In genomic region chr11:9754041-9754471, GRCh38 we compare ENCODE assay signal across 12 cellular contexts.
DNase-seq lines count a peak whose midpoint lies in the region; FAIRE-seq and TF ChIP-seq lines count a peak whose summit lies in the region.
"Had no signal": no experiment of that assay in that cellular context is flagged by ENCODE, and none has a peak within 500 bp of the region (broad histone marks: within the 10 kb centered on the region; RNA-seq: fewer than 3 reads in every experiment).

No MANE protein-coding gene starts in this region.

- FAIRE-seq in bronchial epithelial cell (lab: Jason Lieb, UNC) = peak; percentile 40
- FAIRE-seq: K562 had no signal

- peak overlapping the region; percentile 87 for H3K27ac ChIP-seq in Karpas-422 (ENCODE audit: low read length)

- H3K27me3 ChIP-seq in Karpas-422 (ENCODE audit: low read length) (no peaks in the 10 kb centered on the region), bronchial epithelial cell (ENCODE audit: control insufficient read depth, insufficient read depth, low read length) (no peaks in the 10 kb centered on the region)

- no peak overlapping the region for H3K4me3 ChIP-seq in AG10803 (ENCODE audit: low read length)
- no peak overlapping the region for H3K4me3 ChIP-seq in Karpas-422 (ENCODE audit: low read length)
- H3K4me3 ChIP-seq in bronchial epithelial cell (ENCODE audit: low read depth, low read length) = no peak overlapping the region
- H3K4me3 ChIP-seq: K562 had no signal

- H3K36me3 Mint-ChIP-seq in mesothelial cell of epicardium = peaks cover 10% of the 10 kb centered on the region

- peaks cover 24% of the 10 kb centered on the region; the same call in 1 of the 2 replicates for H3K36me3 ChIP-seq in Karpas-422 (ENCODE audit: insufficient read depth, low read length)
- H3K36me3 ChIP-seq in bronchial epithelial cell (ENCODE audit: control insufficient read depth, insufficient read depth, low read length) = no peaks in the 10 kb centered on the region

- H3K9ac ChIP-seq in Karpas-422 (ENCODE audit: low read length) = peak overlapping the region; percentile 41

- H3K4me2 ChIP-seq in Karpas-422 (ENCODE audit: low read depth, low read length, poor library complexity, severe bottlenecking) = peak overlapping the region; percentile 31

- H3K9me2 ChIP-seq in Karpas-422 (replicated peaks; ENCODE audit: insufficient read depth, low read length) = no peaks in the 10 kb centered on the region

- no peaks in the 10 kb centered on the region for H3K9me3 ChIP-seq in Karpas-422 (ENCODE audit: low read length)

- H2AFZ ChIP-seq in Karpas-422 (ENCODE audit: low read length) = no peak overlapping the region

- no peaks in the 10 kb centered on the region for H3K9me3 Mint-ChIP-seq in mesothelial cell of epicardium
- H3K9me3 Mint-ChIP-seq: stimulated activated naive CD8-positive, alpha-beta T cell treated with anti-CD3 and anti-CD28 coated beads, Interleukin-15, Interleukin-2, amounts not matched to agents 100 ng/mL and 50 ng/mL, for 24 hours had no signal

- H3K4me1 Mint-ChIP-seq in mesothelial cell of epicardium = peaks cover 20% of the 10 kb centered on the region

- peak overlapping the region; percentile 58 for H3K27ac Mint-ChIP-seq in mesothelial cell of epicardium

- peaks cover 86% of the 10 kb centered on the region for H3K4me1 ChIP-seq in Karpas-422 (ENCODE audit: low read length)

- no peak for TF ChIP-seq CTCF in AG10803 (conservative IDR thresholded peaks at IDR 0.05; ENCODE audit: low read length)
- no peak for TF ChIP-seq CTCF in bronchial epithelial cell (IDR thresholded peaks at IDR 0.05; ENCODE audit: insufficient read depth, low read length, severe bottlenecking)
- no peak for TF ChIP-seq CTCF in mesothelial cell of epicardium (IDR thresholded peaks at IDR 0.05; ENCODE audit: unreplicated experiment)

- peaks cover 3% of the 10 kb centered on the region; the same call in 1 of the 2 replicates for H3K79me2 ChIP-seq in Karpas-422 (ENCODE audit: low read length)

- no peaks in the 10 kb centered on the region for H4K20me1 ChIP-seq in Karpas-422 (ENCODE audit: insufficient read depth, low read depth, low read length)

- DNase-seq in AG10803 (ENCODE audit: low read depth) (peak; percentile 46), Karpas-422 (peak; percentile 57), bronchial epithelial cell (ENCODE audit: low read depth) (peak; percentile 82), mesothelial cell of epicardium (ENCODE audit: low spot score in 2 of 2, unreplicated experiment in 2 of 2) (no peak), NCI-H1694 (lab: John Stamatoyannopoulos, UW) (no peak), AG08395 (ENCODE audit: low spot score) (no peak), HT-29 (ENCODE audit: low spot score) (no peak), COR-L47 (lab: John Stamatoyannopoulos, UW) (no peak)
- DNase-seq: NCI-H510A treated with DMSO at 0.1 percent for 48 hours, T-helper 1 cell had no signal

- H3K4me3 Mint-ChIP-seq in mesothelial cell of epicardium = no peak overlapping the region
- H3K4me3 Mint-ChIP-seq: stimulated activated naive CD8-positive, alpha-beta T cell treated with anti-CD3 and anti-CD28 coated beads, Interleukin-15, Interleukin-2, amounts not matched to agents 100 ng/mL and 50 ng/mL, for 24 hours had no signal

- H3K27me3 Mint-ChIP-seq in mesothelial cell of epicardium (ENCODE audit: low read depth) = no peaks in the 10 kb centered on the region
- H3K27me3 Mint-ChIP-seq: stimulated activated naive CD8-positive, alpha-beta T cell treated with anti-CD3 and anti-CD28 coated beads, Interleukin-15, Interleukin-2, amounts not matched to agents 100 ng/mL and 50 ng/mL, for 24 hours had no signal

Comparison
In these comparisons a context has a peak if more than half of its experiments do, and no peak if none do; other contexts are left out.
1. DNase-seq: peak in AG10803 (single experiment), Karpas-422 (single experiment) and bronchial epithelial cell (single experiment); none in mesothelial cell of epicardium (0 of 2), NCI-H1694 (single experiment), AG08395 (single experiment), HT-29 (single experiment) and COR-L47 (single experiment).